In the genomic region with DNA sequence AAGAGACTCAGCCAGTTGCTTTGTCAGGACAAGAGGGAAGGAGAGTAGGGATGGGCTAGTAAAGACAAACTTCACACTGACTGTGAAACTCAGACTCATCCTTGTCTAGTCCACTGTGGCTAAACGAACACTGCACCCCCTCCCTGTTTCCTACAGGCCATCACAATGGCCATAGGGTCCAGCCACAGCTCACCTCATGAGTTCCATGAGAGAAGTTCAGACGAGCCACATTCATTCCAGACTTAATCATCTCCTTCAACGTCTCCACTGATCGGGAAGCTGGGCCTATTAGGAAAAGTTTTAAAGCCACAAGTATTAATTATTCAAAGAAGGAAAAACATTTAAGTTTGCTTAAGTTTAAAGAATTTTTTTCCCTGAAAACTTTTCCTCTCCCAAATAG, we compare ENCODE assay signal across 37 cellular contexts. TPM values are rescaled to one million over a fixed set of nuclear protein-coding genes. Genes with fewer than 3 reads are reported as not detected.
DNase-seq lines count a peak whose midpoint lies in the region; ATAC-seq and TF ChIP-seq lines count a peak whose summit lies in the region.
"Had no signal": no experiment of that assay in that cellular context is flagged by ENCODE, and none has a peak within 500 bp of the region (broad histone marks: within the 10 kb centered on the region; RNA-seq: fewer than 3 reads in every experiment).

No MANE protein-coding gene starts in this region.

- H2BK12ac ChIP-seq in mesenchymal stem cell (ENCODE audit: low read length in 2 of 2), result no peak overlapping the region

- H3K18ac ChIP-seq in mesenchymal stem cell (ENCODE audit: low read depth in 1 of 2, low read length in 2 of 2), result no peak overlapping the region

- no peak overlapping the region for H4K8ac ChIP-seq in mesenchymal stem cell (ENCODE audit: low read length)

- H3K9ac ChIP-seq in mesenchymal stem cell (ENCODE audit: low read length), result peak overlapping the region; percentile 43

- no peak overlapping the region for H2AFZ ChIP-seq in mesenchymal stem cell (ENCODE audit: low read depth, low read length)

- H3K27ac ChIP-seq in mesenchymal stem cell (ENCODE audit: low read length, poor library complexity, severe bottlenecking), result peak overlapping the region; percentile 56
- no peak overlapping the region for H3K27ac ChIP-seq in Peyer's patch
- H3K27ac ChIP-seq: ascending aorta, C4-2B, esophagus squamous epithelium, pancreas, stomach, uterus, VCaP had no signal

- H2BK120ac ChIP-seq in mesenchymal stem cell (ENCODE audit: low read depth, low read length), result no peak overlapping the region

- H3K27ac Mint-ChIP-seq in activated T-cell treated with anti-CD3 and anti-CD28 coated beads, Interleukin-2, amount 50 U/mL, for 24 hours, result peak overlapping the region; percentile 88
- H3K27ac Mint-ChIP-seq in WTC11, result 0 out of 2 replicates have a peak overlapping the region, but pooled peaks have one; percentile 38
- H3K27ac Mint-ChIP-seq: dendritic cell treated with granulocyte-macrophage colony-stimulating factor and Interleukin-4, amounts not matched to agents 40 ng/mL and 50 ng/mL, for 4 days; nephron had no signal

- no peak overlapping the region for H2AK5ac ChIP-seq in mesenchymal stem cell (ENCODE audit: low read length, severe bottlenecking)

- H3K4me3 Mint-ChIP-seq in activated T-cell treated with anti-CD3 and anti-CD28 coated beads, Interleukin-2, amount 50 U/mL, for 24 hours, result no peak overlapping the region
- no peak overlapping the region for H3K4me3 Mint-ChIP-seq in WTC11
- H3K4me3 Mint-ChIP-seq: dendritic cell treated with granulocyte-macrophage colony-stimulating factor and Interleukin-4, amounts not matched to agents 40 ng/mL and 50 ng/mL, for 4 days; IgD-negative memory B cell; nephron had no signal

- peaks cover 47 to 97% of the 10 kb centered on the region in 2 experiments for H3K36me3 ChIP-seq in mesenchymal stem cell (ENCODE audit: control insufficient read depth in 1 of 2, insufficient read depth in 2 of 2, low read depth in 1 of 2, low read length in 2 of 2)
- H3K36me3 ChIP-seq in Peyer's patch, result peaks cover 0 to 69% (median 0%) of the 10 kb centered on the region in 3 donors
- H3K36me3 ChIP-seq: uterus had no signal

- H3K4me3 ChIP-seq in mesenchymal stem cell (ENCODE audit: insufficient read depth in 1 of 2, low read depth in 1 of 2, low read length in 2 of 2) (no peak overlapping the region), Peyer's patch (no peak overlapping the region)
- H3K4me3 ChIP-seq: ascending aorta, esophagus squamous epithelium, lung, mucosa of descending colon, pancreas, stomach, uterus had no signal

- TF ChIP-seq CTCF in WTC11 (IDR thresholded peaks at IDR 0.05) (no peak), Peyer's patch (IDR thresholded peaks at IDR 0.05) (no peak)

- WGBS in mesenchymal stem cell, result 65% methylated on average over 2 of the region's 4 CpGs

- ATAC-seq in WTC11, result no peak
- ATAC-seq: mucosa of descending colon, pancreas, right cardiac atrium had no signal

- TF ChIP-seq POLR2A in Peyer's patch (IDR thresholded peaks at IDR 0.05), result no peak

- H3K79me1 ChIP-seq in mesenchymal stem cell (replicated peaks; ENCODE audit: low read length, poor library complexity, severe bottlenecking), result peaks cover 3% of the 10 kb centered on the region

- POLR2A ChIA-PET in WTC11 (lab: Charles Lee), result no interaction called here

- H3K4ac ChIP-seq in mesenchymal stem cell (ENCODE audit: low read depth in 1 of 2, low read length in 2 of 2), result no peak overlapping the region

- H3K27me3 ChIP-seq in mesenchymal stem cell (ENCODE audit: control insufficient read depth in 1 of 2, insufficient read depth in 1 of 2, low read length in 2 of 2) (no peaks in the 10 kb centered on the region), Peyer's patch (no peaks in the 10 kb centered on the region)
- H3K27me3 ChIP-seq: ascending aorta, esophagus squamous epithelium, pancreas, stomach, uterus had no signal

- peaks cover 99% of the 10 kb centered on the region for H3K36me3 Mint-ChIP-seq in activated T-cell treated with anti-CD3 and anti-CD28 coated beads, Interleukin-2, amount 50 U/mL, for 24 hours (ENCODE audit: low read depth)
- H3K36me3 Mint-ChIP-seq in WTC11, result peaks cover 90% of the 10 kb centered on the region

- no peak overlapping the region for H3K14ac ChIP-seq in mesenchymal stem cell (ENCODE audit: low read length in 2 of 2)

- no peaks in the 10 kb centered on the region for H3K9me3 ChIP-seq in mesenchymal stem cell (ENCODE audit: control insufficient read depth, low read length)
- no peaks in the 10 kb centered on the region for H3K9me3 ChIP-seq in Peyer's patch
- H3K9me3 ChIP-seq: ascending aorta, esophagus squamous epithelium, mucosa of descending colon, pancreas, stomach, uterus had no signal

- H3K4me1 ChIP-seq in mesenchymal stem cell (ENCODE audit: control insufficient read depth, insufficient read depth, low read depth, low read length), result peaks cover 13% of the 10 kb centered on the region
- H3K4me1 ChIP-seq in Peyer's patch, result peaks cover 0 to 2% (median 0%) of the 10 kb centered on the region in 4 donors
- H3K4me1 ChIP-seq: uterus had no signal

- CTCF ChIA-PET in WTC11 (lab: Charles Lee), result interaction anchor here (1.6 kb wide), 1 partner anchor 10 kb away, joined by 7 read pairs; no protein-coding TSS in a partner anchor

- H2BK15ac ChIP-seq in mesenchymal stem cell (ENCODE audit: low read depth, poor library complexity, severe bottlenecking), result no peak overlapping the region

- no peak overlapping the region for H4K91ac ChIP-seq in mesenchymal stem cell (ENCODE audit: low read length)

- no peaks in the 10 kb centered on the region for H3K9me3 Mint-ChIP-seq in activated T-cell treated with anti-CD3 and anti-CD28 coated beads, Interleukin-2, amount 50 U/mL, for 24 hours
- no peaks in the 10 kb centered on the region for H3K9me3 Mint-ChIP-seq in WTC11
- H3K9me3 Mint-ChIP-seq: dendritic cell treated with granulocyte-macrophage colony-stimulating factor and Interleukin-4, amounts not matched to agents 40 ng/mL and 50 ng/mL, for 4 days; IgD-negative memory B cell; nephron had no signal

- DNase-seq in activated T-cell treated with anti-CD3 and anti-CD28 coated beads, Interleukin-2, amount 50 U/mL, for 24 hours, result no peak
- DNase-seq in activated T-cell treated with anti-CD3 and anti-CD28 coated beads, Interleukin-2, amount 50 U/mL, for 48 hours, result no peak
- DNase-seq in EH (ENCODE audit: low read depth) (peak; percentile 75), WTC11 (ENCODE audit: low spot score) (no peak), mesenchymal stem cell (no peak), NCI-H526 treated with DMSO at 0.1 percent for 48 hours (lab: John Stamatoyannopoulos, UW) (no peak), Peyer's patch (no peak)
- no peak for DNase-seq in effector CD8-positive, alpha-beta T cell (lab: John Stamatoyannopoulos, UW)
- DNase-seq: 8988T; activated CD4-positive, alpha-beta T cell treated with anti-CD3 and anti-CD28 coated beads for 48 hours; activated naive CD4-positive, alpha-beta T cell treated with anti-CD3 and anti-CD28 coated beads, Interleukin-2, amount 50 U/mL, for 16 hours; caudate nucleus; DMS79; esophagus squamous epithelium; foreskin melanocyte; GF-D8; HCEC 1CT; mucosa of descending colon; MV-4-11; NCI-H1436; NCI-H2081; NCI-H226; pancreas; right cardiac atrium; stimulated activated CD8-positive, alpha-beta memory T cell treated with anti-CD3 and anti-CD28 coated beads, Interleukin-4, amount 100 ng/mL, for 48 hours; stomach; SW 1271; T1000; uterus had no signal

- no peak overlapping the region for H2BK5ac ChIP-seq in mesenchymal stem cell (ENCODE audit: low read depth, low read length, poor library complexity, severe bottlenecking)

- no peaks in the 10 kb centered on the region for H3K27me3 Mint-ChIP-seq in activated T-cell treated with anti-CD3 and anti-CD28 coated beads, Interleukin-2, amount 50 U/mL, for 24 hours
- no peaks in the 10 kb centered on the region for H3K27me3 Mint-ChIP-seq in WTC11 (ENCODE audit: low read depth)
- H3K27me3 Mint-ChIP-seq: dendritic cell treated with granulocyte-macrophage colony-stimulating factor and Interleukin-4, amounts not matched to agents 40 ng/mL and 50 ng/mL, for 4 days; IgD-negative memory B cell had no signal

- peaks cover 47% of the 10 kb centered on the region for H3K4me1 Mint-ChIP-seq in activated T-cell treated with anti-CD3 and anti-CD28 coated beads, Interleukin-2, amount 50 U/mL, for 24 hours (ENCODE audit: low read depth)
- peaks cover 15% of the 10 kb centered on the region for H3K4me1 Mint-ChIP-seq in WTC11

- H3K4me2 ChIP-seq in mesenchymal stem cell (ENCODE audit: low read length, poor library complexity, severe bottlenecking), result no peak overlapping the region

- H3K23ac ChIP-seq in mesenchymal stem cell (ENCODE audit: low read length in 2 of 2), result no peak overlapping the region

TF ChIP-seq in WTC11, 78 proteins besides CTCF, POLR2A, EP300 and RAD21 (continues in another document):
- no peak for TF ChIP-seq JAZF1 (CRISPR knock-in tag; IDR thresholded peaks at IDR 0.05)
- no peak for TF ChIP-seq RELA (CRISPR knock-in tag; IDR thresholded peaks at IDR 0.05; ENCODE audit: borderline replicate concordance)
- TF ChIP-seq GRHL2 (CRISPR knock-in tag; IDR thresholded peaks at IDR 0.05; ENCODE audit: insufficient replicate concordance, severe bottlenecking), result no peak
- TF ChIP-seq USF2 (CRISPR knock-in tag; IDR thresholded peaks at IDR 0.05), result no peak

RNA-seq across cellular contexts. Expression of gene PKM, which starts 13.8 kb away (rescaled TPM):
- total RNA-seq in WTC11 (2021), result 858 to 1,399 TPM (median 1,351 TPM) in 3 replicates
- 999 TPM for polyA plus RNA-seq in mesenchymal stem cell (2013, experiment 1 of 2)
- 982 TPM for polyA plus RNA-seq in mesenchymal stem cell (2013, experiment 2 of 2)
- total RNA-seq in Peyer's patch, result 100 to 1,000 TPM; 307 to 392 (median 318) TPM

RNA-seq across cellular contexts. Expression of gene GRAMD2A, which starts 19.6 kb away (rescaled TPM):
- total RNA-seq in WTC11 (2021), result 1.8 to 2.6 TPM (median 1.9 TPM) in 3 replicates
- polyA plus RNA-seq in mesenchymal stem cell (2013, experiment 1 of 2), result not detected
- polyA plus RNA-seq in mesenchymal stem cell (2013, experiment 2 of 2), result 0.07 TPM
- 10 to 100 TPM in 3 of 4 donors, 1 to 10 TPM in 1; 3.3 to 27.8 (median 20.4) TPM for total RNA-seq in Peyer's patch
- total RNA-seq: activated CD8-positive, alpha-beta memory T cell treated with anti-CD3 and anti-CD28 coated beads for 36 hours; ascending aorta had no signal
- polyA plus RNA-seq: IgD-negative memory B cell had no signal

RNA-seq across cellular contexts. Expression of gene PARP6, which starts 55.1 kb away (rescaled TPM):
- 40.8 to 42.1 TPM (median 41.9 TPM) in 3 replicates for total RNA-seq in WTC11 (2021)
- polyA plus RNA-seq in mesenchymal stem cell (2013, experiment 1 of 2), result 35.6 TPM
- 36.7 TPM for polyA plus RNA-seq in mesenchymal stem cell (2013, experiment 2 of 2)
- total RNA-seq in Peyer's patch, result 10 to 100 TPM; 43.8 to 81.8 (median 71.4) TPM
